12 cellular contexts compared by ENCODE assay signal in the genomic region with DNA sequence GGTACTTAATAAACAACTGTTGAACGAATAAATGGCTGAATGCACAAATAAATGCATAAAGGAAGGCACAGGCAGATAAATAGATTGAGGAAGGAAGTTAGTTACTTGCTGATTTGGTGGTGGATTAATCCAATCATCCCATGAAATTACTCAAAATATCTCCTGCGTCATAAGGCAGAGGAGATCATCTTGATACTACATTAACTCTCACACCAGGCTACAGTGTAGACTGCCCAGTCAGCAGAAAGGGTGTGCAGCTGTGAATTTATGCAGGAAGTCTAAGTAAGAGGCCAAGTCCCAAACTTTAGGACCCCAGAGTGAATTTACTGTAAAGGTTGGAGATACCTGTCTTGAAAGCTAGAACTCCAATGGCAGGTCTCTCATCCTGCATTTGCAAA. TPM values are rescaled to one million over a fixed set of nuclear protein-coding genes. Genes with fewer than 3 reads are reported as not detected.
A peak's percentile ranks its signal among the peaks of the same experiment; 100 is the strongest.
DNase-seq lines count a peak whose midpoint lies in the region; ATAC-seq, FAIRE-seq and TF ChIP-seq lines count a peak whose summit lies in the region.
"Had no signal": no experiment of that assay in that cellular context is flagged by ENCODE, and none has a peak within 500 bp of the region (broad histone marks: within the 10 kb centered on the region; RNA-seq: fewer than 3 reads in every experiment).

No MANE protein-coding gene starts in this region.

- H3K4me1 ChIP-seq in mammary epithelial cell (ENCODE audit: insufficient read depth, low read length) (peaks cover 74% of the 10 kb centered on the region), kidney (ENCODE audit: control insufficient read depth in 1 of 2, insufficient read depth in 1 of 2, low read depth in 1 of 2, low read length in 2 of 2) (peaks cover 13 to 22% of the 10 kb centered on the region in 2 donors), gastrocnemius medialis (peaks cover 22 to 36% of the 10 kb centered on the region in 2 donors)

- H3K9me3 ChIP-seq in mammary epithelial cell (replicated peaks; ENCODE audit: insufficient read depth, low read length): no peaks in the 10 kb centered on the region
- H3K9me3 ChIP-seq in kidney (ENCODE audit: control insufficient read depth in 1 of 2, low read length in 2 of 2): no peaks in the 10 kb centered on the region
- H3K9me3 ChIP-seq in gastrocnemius medialis: no peaks in the 10 kb centered on the region
- H3K9me3 ChIP-seq: upper lobe of right lung had no signal

- no peak for TF ChIP-seq POLR2A in gastrocnemius medialis (IDR thresholded peaks at IDR 0.05)

- H3K4me2 ChIP-seq in mammary epithelial cell (ENCODE audit: insufficient read depth, low read depth, low read length): peak overlapping the region; percentile 61

- dilution Hi-C loops in mammary epithelial cell (cut with HindIII; ENCODE audit: low sequenced_read_pairs): no loop called here

- no peaks in the 10 kb centered on the region for H4K20me1 ChIP-seq in mammary epithelial cell (ENCODE audit: insufficient read depth, low read length)

- no peak for TF ChIP-seq CTCF in C4-2B (conservative IDR thresholded peaks at IDR 0.05)
- no peak for TF ChIP-seq CTCF in mammary epithelial cell (conservative IDR thresholded peaks at IDR 0.05 in 1 of 2, IDR thresholded peaks at IDR 0.05 in 1 of 2; ENCODE audit: extremely low read depth in 1 of 2, insufficient read depth in 1 of 2, low read depth in 1 of 2, low read length in 2 of 2)
- no peak for TF ChIP-seq CTCF in kidney (IDR thresholded peaks at IDR 0.05; ENCODE audit: borderline replicate concordance, extremely low read depth, insufficient read depth)
- TF ChIP-seq CTCF in gastrocnemius medialis (IDR thresholded peaks at IDR 0.05 in 4 of 5, conservative IDR thresholded peaks at IDR 0.05 in 1 of 5): no peak

- ATAC-seq in gastrocnemius medialis (no peak), GM19324 (IDR thresholded peaks at IDR 0.05; ENCODE audit: low FRiP score, unreplicated experiment) (no peak), GM19328 (IDR thresholded peaks at IDR 0.05; ENCODE audit: unreplicated experiment) (no peak), HG02642 (IDR thresholded peaks at IDR 0.05; ENCODE audit: poor library complexity, unreplicated experiment) (no peak)

- intact Hi-C loops in mammary epithelial cell (cut with micrococcal nuclease): loop anchor here (1.0 to 2.0 kb wide), 4 partner anchors 10 to 166 kb away; a partner anchor contains a TSS
- intact Hi-C loops in kidney (cut with DNase I): no loop called here
- intact Hi-C loops in gastrocnemius medialis (cut with DNase I; ENCODE audit: low total_unique reads): loop anchor here (5.0 kb wide), 2 partner anchors 36 to 81 kb away; no protein-coding TSS in a partner anchor

- in situ Hi-C loops in mammary epithelial cell (cut with MboI; ENCODE audit: low sequenced_read_pairs in 2 of 2): no loop called here
- in situ Hi-C loops in gastrocnemius medialis (cut with MboI; ENCODE audit: low sequenced_read_pairs in 4 of 4): no loop called here

- no peaks in the 10 kb centered on the region for H3K27me3 ChIP-seq in mammary epithelial cell (ENCODE audit: insufficient read depth, low read length)
- no peaks in the 10 kb centered on the region for H3K27me3 ChIP-seq in gastrocnemius medialis
- H3K27me3 ChIP-seq: upper lobe of right lung had no signal

- H3K9ac ChIP-seq in mammary epithelial cell (ENCODE audit: insufficient read depth, low read length) (peak overlapping the region; percentile 35), kidney (ENCODE audit: low read length in 2 of 2) (no peak overlapping the region)

- H3K4me3 ChIP-seq in mammary epithelial cell (replicated peaks in 1 of 3; ENCODE audit: insufficient read depth in 1 of 3, low read depth in 2 of 3, low read length in 3 of 3): no peak overlapping the region
- no peak overlapping the region for H3K4me3 ChIP-seq in kidney (ENCODE audit: low read length in 2 of 2)
- H3K4me3 ChIP-seq in gastrocnemius medialis: no peak overlapping the region
- H3K4me3 ChIP-seq: upper lobe of right lung had no signal

- CTCF ChIA-PET in mammary epithelial cell (lab: Charles Lee; ENCODE audit: low non-redundant PET): no interaction called here

- no peak for DNase-seq in mammary epithelial cell
- no peak for DNase-seq in kidney
- DNase-seq in gastrocnemius medialis: no peak
- no peak for DNase-seq in RCC 7860 (ENCODE audit: low spot score)
- DNase-seq: activated CD4-positive, alpha-beta T cell treated with anti-CD3 and anti-CD28 coated beads for 1 hour; NCI-H524; upper lobe of right lung had no signal

- H3K36me3 ChIP-seq in mammary epithelial cell (ENCODE audit: insufficient read depth, low read length) (no peaks in the 10 kb centered on the region), kidney (ENCODE audit: control insufficient read depth in 1 of 2, insufficient read depth in 2 of 2, low read length in 2 of 2) (no peaks in the 10 kb centered on the region), gastrocnemius medialis (no peaks in the 10 kb centered on the region)
- H3K36me3 ChIP-seq: upper lobe of right lung had no signal

- H3K27ac ChIP-seq in C4-2B: peak overlapping the region; percentile 38; the same call in 1 of the 2 replicates
- H3K27ac ChIP-seq in mammary epithelial cell (ENCODE audit: insufficient read depth, low read depth, low read length): peak overlapping the region; percentile 63
- H3K27ac ChIP-seq in kidney (ENCODE audit: low read depth in 2 of 2, low read length in 2 of 2): peak overlapping the region; percentile 39 to 77
- peak overlapping the region in 3 of 4 donors; percentile 9 to 62 (median 57) for H3K27ac ChIP-seq in gastrocnemius medialis
- H3K27ac ChIP-seq: upper lobe of right lung had no signal

- no peak overlapping the region for H2AFZ ChIP-seq in mammary epithelial cell (ENCODE audit: low read depth, low read length)

- peaks cover 72% of the 10 kb centered on the region for H3K79me2 ChIP-seq in mammary epithelial cell (ENCODE audit: insufficient read depth, low read length)

- FAIRE-seq in kidney (lab: Jason Lieb, UNC) (no peak), RCC 7860 (lab: Jason Lieb, UNC) (no peak)

- BruUV-seq in mammary epithelial cell (replicated peaks; lab: Mats Ljungman, UMichigan): no TSS peak

- WGBS in mammary epithelial cell (ENCODE audit: low coverage, missing lambda C conversion rate): 55% methylated on average over 2 of the region's 2 CpGs

RNA-seq across cellular contexts. Expression of a gene that starts 38.6 kb away (rescaled TPM):
- total RNA-seq in mammary epithelial cell: 10 to 100 TPM; 23.2 to 50.5 TPM
- 8.6 TPM for polyA plus RNA-seq in mammary epithelial cell
- 50.8 TPM for polyA minus RNA-seq in mammary epithelial cell
- 22.9 TPM for total RNA-seq in kidney
- 3.5 TPM for polyA plus RNA-seq in kidney (ENCODE audit: insufficient read depth, low read depth, low replicate concordance)
- 1 to 10 TPM; 3.6 to 6.7 (median 4.6) TPM for total RNA-seq in gastrocnemius medialis
- total RNA-seq: activated T-helper 1 cell treated with anti-CD3 and anti-CD28 coated beads, Interleukin-12 subunit alpha, Interleukin-12 subunit beta, Interleukin-2, Interleukin-4 antibody, amounts not matched to agents 30 ng/mL and 10 ng/mL and 1 ng/mL, durations not matched to agents 14 hours and 24 hours and 36 hours had no signal
